In genomic region chr18:48904086-48904485, GRCh38 we compare ENCODE assay signal across 27 cellular contexts. TPM values are rescaled to one million over a fixed set of nuclear protein-coding genes. Genes with fewer than 3 reads are reported as not detected.
DNase-seq lines count a peak whose midpoint lies in the region; ATAC-seq and TF ChIP-seq lines count a peak whose summit lies in the region.
"Had no signal": no experiment of that assay in that cellular context is flagged by ENCODE, and none has a peak within 500 bp of the region (broad histone marks: within the 10 kb centered on the region; RNA-seq: fewer than 3 reads in every experiment).

No MANE protein-coding gene starts in this region.

- H3K27ac ChIP-seq in vagina: peak overlapping the region; percentile 79
- H3K27ac ChIP-seq: 22Rv1, upper lobe of right lung had no signal

- no peak for ATAC-seq in activated T-cell treated with anti-CD3 and anti-CD28 coated beads, Interleukin-2, amount 50 U/mL, for 4 hours
- ATAC-seq in HG03354 (IDR thresholded peaks at IDR 0.05; ENCODE audit: poor library complexity, severe bottlenecking, unreplicated experiment): no peak
- ATAC-seq in stimulated activated memory B cell treated with anti-CD40 and anti-IgM and Interleukin-4, amounts not matched to agents 10 μg/mL and 1 μg/mL and 100 μg/mL, for 72 hours: no peak
- ATAC-seq: activated CD8-positive, alpha-beta memory T cell treated with anti-CD3 and anti-CD28 coated beads, Interleukin-2, amount 10 ng/mL, durations not matched to agents 7 days and 5 days; gastroesophageal sphincter; naive thymus-derived CD4-positive, alpha-beta T cell; Panc1; upper lobe of right lung had no signal

- intact Hi-C loops in vagina (cut with DNase I): no loop called here

- no peaks in the 10 kb centered on the region for H3K27me3 Mint-ChIP-seq in activated T-cell treated with anti-CD3 and anti-CD28 coated beads, Interleukin-2, amount 50 U/mL, for 4 hours (ENCODE audit: low read depth)
- H3K27me3 Mint-ChIP-seq in chondrocyte (ENCODE audit: low read depth) (no peaks in the 10 kb centered on the region), mesothelial cell of epicardium (ENCODE audit: low read depth) (no peaks in the 10 kb centered on the region)
- H3K27me3 Mint-ChIP-seq in stimulated activated memory B cell treated with anti-CD40 and anti-IgM and Interleukin-4, amounts not matched to agents 10 μg/mL and 1 μg/mL and 100 μg/mL, for 72 hours: no peaks in the 10 kb centered on the region
- H3K27me3 Mint-ChIP-seq: activated B cell treated with CpG ODN at 0.5 μM for 24 hours had no signal

- no peak overlapping the region for H3K4me3 ChIP-seq in vagina
- H3K4me3 ChIP-seq: gastroesophageal sphincter, hepatocyte, upper lobe of right lung had no signal

- no peak overlapping the region for H3K4me3 Mint-ChIP-seq in activated T-cell treated with anti-CD3 and anti-CD28 coated beads, Interleukin-2, amount 50 U/mL, for 4 hours
- H3K4me3 Mint-ChIP-seq in chondrocyte (ENCODE audit: unreplicated experiment) (no peak overlapping the region), mesothelial cell of epicardium (no peak overlapping the region)
- no peak overlapping the region for H3K4me3 Mint-ChIP-seq in stimulated activated memory B cell treated with anti-CD40 and anti-IgM and Interleukin-4, amounts not matched to agents 10 μg/mL and 1 μg/mL and 100 μg/mL, for 72 hours
- H3K4me3 Mint-ChIP-seq: activated B cell treated with CpG ODN at 0.5 μM for 24 hours; activated CD8-positive, alpha-beta memory T cell treated with anti-CD3 and anti-CD28 coated beads, Interleukin-2, amount 10 ng/mL, durations not matched to agents 7 days and 5 days; activated naive CD4-positive, alpha-beta T cell treated with anti-CD3 and anti-CD28 coated beads, Interleukin-2, amount 10 ng/mL, durations not matched to agents 7 days and 5 days; CD14-positive monocyte had no signal

- H3K36me3 ChIP-seq in vagina: no peaks in the 10 kb centered on the region
- H3K36me3 ChIP-seq: gastroesophageal sphincter, upper lobe of right lung had no signal

- TF ChIP-seq POLR2A in vagina (IDR thresholded peaks at IDR 0.05): no peak

- peaks cover 11% of the 10 kb centered on the region for H3K4me1 Mint-ChIP-seq in activated T-cell treated with anti-CD3 and anti-CD28 coated beads, Interleukin-2, amount 50 U/mL, for 4 hours (ENCODE audit: low read depth)
- H3K4me1 Mint-ChIP-seq in chondrocyte (ENCODE audit: low read depth) (peaks cover 48% of the 10 kb centered on the region), mesothelial cell of epicardium (peaks cover 24% of the 10 kb centered on the region)
- peaks cover 16% of the 10 kb centered on the region for H3K4me1 Mint-ChIP-seq in stimulated activated memory B cell treated with anti-CD40 and anti-IgM and Interleukin-4, amounts not matched to agents 10 μg/mL and 1 μg/mL and 100 μg/mL, for 72 hours

- no peaks in the 10 kb centered on the region for H3K9me3 ChIP-seq in vagina
- H3K9me3 ChIP-seq: upper lobe of right lung had no signal

- H3K36me3 Mint-ChIP-seq in activated T-cell treated with anti-CD3 and anti-CD28 coated beads, Interleukin-2, amount 50 U/mL, for 4 hours (ENCODE audit: insufficient read depth): peaks cover 4% of the 10 kb centered on the region
- peaks cover 8% of the 10 kb centered on the region for H3K36me3 Mint-ChIP-seq in chondrocyte (ENCODE audit: low read depth)
- peaks cover 17% of the 10 kb centered on the region for H3K36me3 Mint-ChIP-seq in mesothelial cell of epicardium
- H3K36me3 Mint-ChIP-seq in stimulated activated memory B cell treated with anti-CD40 and anti-IgM and Interleukin-4, amounts not matched to agents 10 μg/mL and 1 μg/mL and 100 μg/mL, for 72 hours: peaks cover 16% of the 10 kb centered on the region

- peak; percentile 1 for DNase-seq in activated T-cell treated with anti-CD3 and anti-CD28 coated beads, Interleukin-2, amount 50 U/mL, for 1 hour
- DNase-seq in activated T-cell treated with anti-CD3 and anti-CD28 coated beads, Interleukin-2, amount 50 U/mL, for 4 hours: no peak
- peak; percentile 5 for DNase-seq in chondrocyte (ENCODE audit: low spot score)
- DNase-seq in mesothelial cell of epicardium (ENCODE audit: low spot score in 2 of 2, unreplicated experiment in 2 of 2): no peak
- DNase-seq in vagina (ENCODE audit: extremely low spot score in 2 of 2): peak in 1 of 2 donors; percentile 83
- DNase-seq in stimulated activated CD4-positive, alpha-beta T cell treated with anti-CD3 and anti-CD28 coated beads, Interleukin-4, amount 100 ng/mL, for 1 hour: no peak
- DNase-seq: activated B cell treated with CpG ODN at 0.5 μM for 24 hours; activated CD8-positive, alpha-beta memory T cell treated with anti-CD3 and anti-CD28 coated beads, Interleukin-2, amount 10 ng/mL, durations not matched to agents 7 days and 5 days; activated naive CD4-positive, alpha-beta T cell treated with anti-CD3 and anti-CD28 coated beads, Interleukin-2, amount 10 ng/mL, durations not matched to agents 7 days and 5 days; amniotic stem cell; DMS79 treated with DMSO at 0.1 percent for 48 hours; naive thymus-derived CD4-positive, alpha-beta T cell; NCI-H1092; NCI-H1694 treated with DMSO at 0.1 percent for 48 hours; NCI-H526; SIG-M5; small intestine; stimulated activated CD4-positive, alpha-beta T cell treated with anti-CD3 and anti-CD28 coated beads, Interleukin-2, amount 100 ng/mL, for 24 hours; SW 1271; upper lobe of right lung had no signal

- TF ChIP-seq CTCF in chondrocyte (IDR thresholded peaks at IDR 0.05) (no peak), mesothelial cell of epicardium (IDR thresholded peaks at IDR 0.05; ENCODE audit: unreplicated experiment) (no peak), vagina (IDR thresholded peaks at IDR 0.05) (no peak)

- peaks cover 22% of the 10 kb centered on the region for H3K4me1 ChIP-seq in vagina

- H3K27me3 ChIP-seq in vagina: no peaks in the 10 kb centered on the region
- H3K27me3 ChIP-seq: gastroesophageal sphincter, hepatocyte, upper lobe of right lung had no signal

- H3K27ac Mint-ChIP-seq in chondrocyte (ENCODE audit: unreplicated experiment): peak overlapping the region; percentile 99
- peak overlapping the region; percentile 81 for H3K27ac Mint-ChIP-seq in mesothelial cell of epicardium
- H3K27ac Mint-ChIP-seq in stimulated activated memory B cell treated with anti-CD40 and anti-IgM and Interleukin-4, amounts not matched to agents 10 μg/mL and 1 μg/mL and 100 μg/mL, for 72 hours: no peak overlapping the region
- H3K27ac Mint-ChIP-seq: activated B cell treated with CpG ODN at 0.5 μM for 24 hours; activated CD8-positive, alpha-beta memory T cell treated with anti-CD3 and anti-CD28 coated beads, Interleukin-2, amount 10 ng/mL, durations not matched to agents 7 days and 5 days; activated naive CD4-positive, alpha-beta T cell treated with anti-CD3 and anti-CD28 coated beads, Interleukin-2, amount 10 ng/mL, durations not matched to agents 7 days and 5 days had no signal

- peaks cover 18% of the 10 kb centered on the region for H3K9me3 Mint-ChIP-seq in activated T-cell treated with anti-CD3 and anti-CD28 coated beads, Interleukin-2, amount 50 U/mL, for 4 hours
- H3K9me3 Mint-ChIP-seq in chondrocyte (ENCODE audit: low read depth): peaks cover 23% of the 10 kb centered on the region
- peaks cover 29% of the 10 kb centered on the region for H3K9me3 Mint-ChIP-seq in mesothelial cell of epicardium
- peaks cover 16% of the 10 kb centered on the region for H3K9me3 Mint-ChIP-seq in stimulated activated memory B cell treated with anti-CD40 and anti-IgM and Interleukin-4, amounts not matched to agents 10 μg/mL and 1 μg/mL and 100 μg/mL, for 72 hours

RNA-seq across cellular contexts. Expression of gene SMAD7, which starts 46.7 kb away (rescaled TPM):
- 10 to 100 TPM in 1 of 3 donors, 1 to 10 TPM in 2; 8.0 to 13.6 (median 9.6) TPM for total RNA-seq in activated T-cell treated with anti-CD3 and anti-CD28 coated beads, Interleukin-2, amount 50 U/mL, for 4 hours
- total RNA-seq in chondrocyte (61.2 to 99.9 TPM (median 70.1 TPM) in 3 replicates), mesothelial cell of epicardium (75.5 to 77.6 TPM (median 76.8 TPM) in 3 replicates), vagina (34.1 TPM)

Comparison
In these comparisons a context has a peak if more than half of its experiments do, and no peak if none do; other contexts are left out.
1. DNase-seq: peak in activated T-cell treated with anti-CD3 and anti-CD28 coated beads, Interleukin-2, amount 50 U/mL, for 1 hour (single experiment) and chondrocyte (single experiment); none in activated T-cell treated with anti-CD3 and anti-CD28 coated beads, Interleukin-2, amount 50 U/mL, for 4 hours (single experiment), mesothelial cell of epicardium (0 of 2) and stimulated activated CD4-positive, alpha-beta T cell treated with anti-CD3 and anti-CD28 coated beads, Interleukin-4, amount 100 ng/mL, for 1 hour (single experiment).